ENCODE assay signal across 15 cellular contexts in genomic region chr10:70323697-70324340, GRCh38. TPM values are rescaled to one million over a fixed set of nuclear protein-coding genes. Genes with fewer than 3 reads are reported as not detected.
A peak's percentile ranks its signal among the peaks of the same experiment; 100 is the strongest.
DNase-seq lines count a peak whose midpoint lies in the region; ATAC-seq lines count a peak whose summit lies in the region.
"Had no signal": no experiment of that assay in that cellular context is flagged by ENCODE, and none has a peak within 500 bp of the region (broad histone marks: within the 10 kb centered on the region; RNA-seq: fewer than 3 reads in every experiment).

No MANE protein-coding gene starts in this region.

- 54% methylated on average over 18 of the region's 18 CpGs for WGBS in thymus

- CTCF ChIA-PET in activated CD8-positive, alpha-beta memory T cell treated with anti-CD3 and anti-CD28 coated beads, Interleukin-2, amount 10 ng/mL, durations not matched to agents 7 days and 5 days (lab: Charles Lee), result interaction anchor here (1.1 to 3.9 kb wide), 9 partner anchors 24 to 102 kb away, joined by 3 to 18 read pairs (median 4); partner anchors contain the start of gene PPA1

- no peaks in the 10 kb centered on the region for H3K36me3 Mint-ChIP-seq in activated CD8-positive, alpha-beta memory T cell treated with anti-CD3 and anti-CD28 coated beads, Interleukin-2, amount 10 ng/mL, durations not matched to agents 7 days and 5 days
- H3K36me3 Mint-ChIP-seq: activated CD4-positive, alpha-beta memory T cell treated with anti-CD3 and anti-CD28 coated beads for 36 hours had no signal

- peaks cover 41% of the 10 kb centered on the region for H3K4me1 Mint-ChIP-seq in activated CD8-positive, alpha-beta memory T cell treated with anti-CD3 and anti-CD28 coated beads, Interleukin-2, amount 10 ng/mL, durations not matched to agents 7 days and 5 days

- H3K36me3 ChIP-seq in SJCRH30, result no peaks in the 10 kb centered on the region
- H3K36me3 ChIP-seq in thymus (ENCODE audit: control insufficient read depth, insufficient read depth), result no peaks in the 10 kb centered on the region

- H3K4me3 ChIP-seq in SJCRH30 (peak overlapping the region; percentile 25), thymus (ENCODE audit: low read length) (no peak overlapping the region)
- H3K4me3 ChIP-seq: hepatocyte had no signal

- ATAC-seq in activated CD8-positive, alpha-beta memory T cell treated with anti-CD3 and anti-CD28 coated beads, Interleukin-2, amount 10 ng/mL, durations not matched to agents 7 days and 5 days, result no peak
- ATAC-seq in left lobe of liver, result peak; percentile 96

- H3K27ac Mint-ChIP-seq in activated CD8-positive, alpha-beta memory T cell treated with anti-CD3 and anti-CD28 coated beads, Interleukin-2, amount 10 ng/mL, durations not matched to agents 7 days and 5 days, result peak overlapping the region; percentile 89
- H3K27ac Mint-ChIP-seq: activated CD4-positive, alpha-beta memory T cell treated with anti-CD3 and anti-CD28 coated beads for 36 hours had no signal

- peaks cover 36% of the 10 kb centered on the region for H3K4me1 ChIP-seq in SJCRH30
- peaks cover 11% of the 10 kb centered on the region for H3K4me1 ChIP-seq in thymus (ENCODE audit: control insufficient read depth, insufficient read depth, low read length)

- no peaks in the 10 kb centered on the region for H3K27me3 Mint-ChIP-seq in activated CD8-positive, alpha-beta memory T cell treated with anti-CD3 and anti-CD28 coated beads, Interleukin-2, amount 10 ng/mL, durations not matched to agents 7 days and 5 days
- H3K27me3 Mint-ChIP-seq: activated CD4-positive, alpha-beta memory T cell treated with anti-CD3 and anti-CD28 coated beads for 36 hours had no signal

- H3K9me3 ChIP-seq in SJCRH30 (replicated peaks), result no peaks in the 10 kb centered on the region
- H3K9me3 ChIP-seq in thymus (ENCODE audit: control insufficient read depth), result no peaks in the 10 kb centered on the region

- H3K27ac ChIP-seq in SJCRH30, result peak overlapping the region; percentile 73
- peak overlapping the region; percentile 9 for H3K27ac ChIP-seq in thymus (ENCODE audit: low read depth)
- H3K27ac ChIP-seq in caudate nucleus (ENCODE audit: low read depth, low read length), result no peak overlapping the region
- H3K27ac ChIP-seq: hepatocyte had no signal

- no peak for DNase-seq in activated CD8-positive, alpha-beta memory T cell treated with anti-CD3 and anti-CD28 coated beads, Interleukin-2, amount 10 ng/mL, durations not matched to agents 7 days and 5 days
- no peak for DNase-seq in activated CD8-positive, alpha-beta memory T cell treated with anti-CD3 and anti-CD28 coated beads for 24 hours
- DNase-seq in SJCRH30 (peak; percentile 69 to 74), left lobe of liver (ENCODE audit: low spot score) (peak; percentile 86), caudate nucleus (lab: John Stamatoyannopoulos, UW) (no peak), glomerular visceral epithelial cell (ENCODE audit: extremely low spot score) (no peak)
- no peak for DNase-seq in stimulated activated naive CD4-positive, alpha-beta T cell treated with Interleukin-2 at 50 U/mL for 16 hours (lab: John Stamatoyannopoulos, UW)
- DNase-seq: effector memory CD4-positive, alpha-beta T cell; stimulated activated CD4-positive, alpha-beta T cell treated with anti-CD3 and anti-CD28 coated beads, Interleukin-12 subunit alpha, Interleukin-12 subunit beta, amount 100 ng/mL, for 4 hours had no signal

- H3K4me3 Mint-ChIP-seq in activated CD8-positive, alpha-beta memory T cell treated with anti-CD3 and anti-CD28 coated beads, Interleukin-2, amount 10 ng/mL, durations not matched to agents 7 days and 5 days, result peak overlapping the region; percentile 53
- H3K4me3 Mint-ChIP-seq: activated CD4-positive, alpha-beta memory T cell treated with anti-CD3 and anti-CD28 coated beads for 36 hours had no signal

- no peaks in the 10 kb centered on the region for H3K9me3 Mint-ChIP-seq in activated CD8-positive, alpha-beta memory T cell treated with anti-CD3 and anti-CD28 coated beads, Interleukin-2, amount 10 ng/mL, durations not matched to agents 7 days and 5 days (ENCODE audit: low read depth)
- H3K9me3 Mint-ChIP-seq: activated CD4-positive, alpha-beta memory T cell treated with anti-CD3 and anti-CD28 coated beads for 36 hours had no signal

- no peaks in the 10 kb centered on the region for H3K27me3 ChIP-seq in SJCRH30
- no peaks in the 10 kb centered on the region for H3K27me3 ChIP-seq in thymus (ENCODE audit: control insufficient read depth, insufficient read depth)
- H3K27me3 ChIP-seq: hepatocyte had no signal

RNA-seq across cellular contexts. Expression of gene NPFFR1, which starts 40.0 kb away (rescaled TPM):
- not detected for total RNA-seq in activated CD8-positive, alpha-beta memory T cell treated with anti-CD3 and anti-CD28 coated beads, Interleukin-2, amount 10 ng/mL, durations not matched to agents 7 days and 5 days
- not detected in 2 replicates for total RNA-seq in SJCRH30 (2014; rRNA removed; shearing (Covaris generic))
- not detected for total RNA-seq in left lobe of liver
- polyA plus RNA-seq in thymus, result 0.21 TPM
- total RNA-seq: H4, hepatocyte, M059J, NCI-H460 had no signal
- polyA plus RNA-seq: hepatocyte had no signal

RNA-seq across cellular contexts. Expression of gene LRRC20, which starts 58.6 kb away (rescaled TPM):
- total RNA-seq in activated CD8-positive, alpha-beta memory T cell treated with anti-CD3 and anti-CD28 coated beads, Interleukin-2, amount 10 ng/mL, durations not matched to agents 7 days and 5 days, result 10 to 100 TPM; 14.9 to 18.2 TPM
- 4.3 and 5.2 TPM in 2 replicates for total RNA-seq in SJCRH30 (2014; rRNA removed; shearing (Covaris generic))
- 16.6 TPM for total RNA-seq in left lobe of liver
- 3.6 TPM for polyA plus RNA-seq in thymus

Comparison
In these comparisons a context has a peak if more than half of its experiments do, and no peak if none do; other contexts are left out.
1. DNase-seq: peak in SJCRH30 (2 of 2) and left lobe of liver (single experiment); none in activated CD8-positive, alpha-beta memory T cell treated with anti-CD3 and anti-CD28 coated beads, Interleukin-2, amount 10 ng/mL, durations not matched to agents 7 days and 5 days (single experiment), activated CD8-positive, alpha-beta memory T cell treated with anti-CD3 and anti-CD28 coated beads for 24 hours (single experiment), stimulated activated naive CD4-positive, alpha-beta T cell treated with Interleukin-2 at 50 U/mL for 16 hours (single experiment), caudate nucleus (0 of 61) and glomerular visceral epithelial cell (single experiment).